In the genomic region with DNA sequence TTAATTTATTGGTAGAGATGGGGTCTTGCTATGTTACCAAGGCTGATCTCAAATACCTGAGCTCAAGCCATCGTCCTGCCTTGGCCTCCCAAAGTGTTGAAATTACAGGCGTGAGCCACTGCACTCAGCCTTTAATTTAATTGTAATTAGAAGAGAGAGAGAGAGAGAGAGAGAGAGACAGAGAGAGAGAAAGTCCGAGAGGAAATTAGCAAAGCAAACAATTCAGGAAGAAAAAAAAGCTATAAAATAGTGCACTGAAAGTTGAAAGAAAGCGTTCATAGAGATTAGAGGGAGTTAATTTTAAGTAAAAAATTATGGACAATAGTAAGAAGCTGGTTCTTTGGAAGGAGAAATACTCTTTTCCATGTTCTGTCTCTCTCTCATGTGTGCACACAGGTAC, we compare ENCODE assay signal across 25 cellular contexts. TPM values are rescaled to one million over a fixed set of nuclear protein-coding genes. Genes with fewer than 3 reads are reported as not detected.
DNase-seq lines count a peak whose midpoint lies in the region; ATAC-seq, FAIRE-seq and TF ChIP-seq lines count a peak whose summit lies in the region.
"Had no signal": no experiment of that assay in that cellular context is flagged by ENCODE, and none has a peak within 500 bp of the region (broad histone marks: within the 10 kb centered on the region; RNA-seq: fewer than 3 reads in every experiment).

No MANE protein-coding gene starts in this region.

- peaks cover 24% of the 10 kb centered on the region for H3K27me3 Mint-ChIP-seq in neural progenitor cell (ENCODE audit: insufficient read depth, low read depth)
- peaks cover 42% of the 10 kb centered on the region for H3K27me3 Mint-ChIP-seq in MCF 10A (ENCODE audit: insufficient read depth, unreplicated experiment)

- no peak for FAIRE-seq in K562 (lab: Jason Lieb, UNC)
- FAIRE-seq: GM12892, RCC 7860 had no signal

- in situ Hi-C loops in K562 (cut with MboI): no loop called here

- peaks cover 35% of the 10 kb centered on the region for H3K4me1 Mint-ChIP-seq in neural progenitor cell
- peaks cover 6% of the 10 kb centered on the region for H3K4me1 Mint-ChIP-seq in MCF 10A (ENCODE audit: insufficient read depth, unreplicated experiment)
- H3K4me1 Mint-ChIP-seq: IgD-negative memory B cell had no signal

- H3K27ac ChIP-seq in BLaER1 (no peak overlapping the region), HEK293 (ENCODE audit: extremely low read depth, low read depth, low read length) (no peak overlapping the region), K562 (ENCODE audit: extremely low read depth, low read depth, low read length) (no peak overlapping the region), neural progenitor cell (no peak overlapping the region), dorsolateral prefrontal cortex (no peak overlapping the region)

- H3K27me3 ChIP-seq in BLaER1 (peaks cover 81% of the 10 kb centered on the region), K562 (ENCODE audit: control insufficient read depth in 2 of 2, insufficient read depth in 2 of 2, low read length in 2 of 2) (no peaks in the 10 kb centered on the region), neural progenitor cell (peaks cover 79% of the 10 kb centered on the region), dorsolateral prefrontal cortex (peaks cover 3 to 95% (median 69%) of the 10 kb centered on the region in 45 donors)

- H3K9me3 ChIP-seq in BLaER1 (0 out of 2 replicates have a peak, but pooled peaks cover 6% of the 10 kb centered on the region), HEK293 (ENCODE audit: control insufficient read depth, insufficient read depth, low read depth, low read length) (no peaks in the 10 kb centered on the region), K562 (replicated peaks; ENCODE audit: control insufficient read depth, insufficient read depth, low read depth, low read length) (no peaks in the 10 kb centered on the region), neural progenitor cell (ENCODE audit: low read depth) (no peaks in the 10 kb centered on the region)
- H3K9me3 ChIP-seq: HAP-1, SK-N-SH had no signal

- intact Hi-C loops in K562 (cut with micrococcal nuclease) (no loop called here), MCF 10A (cut with micrococcal nuclease) (no loop called here), dorsolateral prefrontal cortex (cut with DNase I) (no loop called here)

- H3K9ac ChIP-seq in BLaER1: no peak overlapping the region
- H3K9ac ChIP-seq in K562 (ENCODE audit: insufficient read depth in 1 of 2, low read depth in 2 of 2, low read length in 2 of 2): no peak overlapping the region
- H3K9ac ChIP-seq in neural progenitor cell: no peak overlapping the region
- H3K9ac ChIP-seq: SK-N-SH had no signal

- H3K4me3 Mint-ChIP-seq in neural progenitor cell (peak overlapping the region; percentile 18), MCF 10A (ENCODE audit: unreplicated experiment) (no peak overlapping the region)
- H3K4me3 Mint-ChIP-seq: CD8-positive, alpha-beta T cell had no signal

- TF ChIP-seq POLR2A in K562 (conservative IDR thresholded peaks at IDR 0.05): no peak

- DNase-seq in K562 (ENCODE audit: extremely low read depth in 1 of 4, low spot score in 3 of 4): no peak
- DNase-seq in neural progenitor cell (ENCODE audit: low spot score): no peak
- no peak for DNase-seq in MCF 10A (ENCODE audit: unreplicated experiment)
- DNase-seq in activated CD8-positive, alpha-beta memory T cell treated with anti-CD3 and anti-CD28 coated beads, Interleukin-2, amount 50 U/mL, for 4 hours: no peak
- no peak for DNase-seq in dorsolateral prefrontal cortex
- DNase-seq: 8988T; C1 segment of cervical spinal cord; Caco-2; CD8-positive, alpha-beta T cell; Kasumi-1; MM.1S; NCI-H2029; NCI-H446; NCI-H524 treated with DMSO at 0.1 percent for 48 hours; NCI-H774; SIG-M5; SW 1271 had no signal

- ATAC-seq in K562 (no peak), GM19351 (IDR thresholded peaks at IDR 0.05; ENCODE audit: unreplicated experiment) (no peak)
- ATAC-seq: CD8-positive, alpha-beta T cell had no signal

- H3K36me3 Mint-ChIP-seq in neural progenitor cell (no peaks in the 10 kb centered on the region), MCF 10A (ENCODE audit: insufficient read depth, unreplicated experiment) (no peaks in the 10 kb centered on the region)
- H3K36me3 Mint-ChIP-seq: CD8-positive, alpha-beta T cell; IgD-negative memory B cell had no signal

- H2AFZ ChIP-seq in K562 (ENCODE audit: low read depth, low read length): no peak overlapping the region
- H2AFZ ChIP-seq in neural progenitor cell (replicated peaks): no peak overlapping the region

- no peaks in the 10 kb centered on the region for H3K9me1 ChIP-seq in K562 (ENCODE audit: control insufficient read depth, insufficient read depth, low read length)

- no peaks in the 10 kb centered on the region for H3K9me3 Mint-ChIP-seq in neural progenitor cell
- H3K9me3 Mint-ChIP-seq in MCF 10A (ENCODE audit: unreplicated experiment): no peaks in the 10 kb centered on the region
- H3K9me3 Mint-ChIP-seq: CD8-positive, alpha-beta T cell had no signal

- no peak overlapping the region for H3K27ac Mint-ChIP-seq in neural progenitor cell
- H3K27ac Mint-ChIP-seq in MCF 10A (ENCODE audit: low read depth, unreplicated experiment): no peak overlapping the region
- H3K27ac Mint-ChIP-seq: CD8-positive, alpha-beta T cell; IgD-negative memory B cell had no signal

- H3K4me3 ChIP-seq in BLaER1 (0 out of 2 replicates have a peak overlapping the region, but pooled peaks have one; percentile 25), HEK293 (ENCODE audit: low read depth, low read length) (no peak overlapping the region), K562 (no peak overlapping the region), neural progenitor cell (no peak overlapping the region), dorsolateral prefrontal cortex (no peak overlapping the region)
- H3K4me3 ChIP-seq: HAP-1 had no signal

- H4K20me1 ChIP-seq in BLaER1 (peaks cover 54% of the 10 kb centered on the region), K562 (replicated peaks; ENCODE audit: control insufficient read depth, insufficient read depth, low read length) (no peaks in the 10 kb centered on the region), neural progenitor cell (ENCODE audit: low read depth) (no peaks in the 10 kb centered on the region)

- 20% methylated on average over 4 of the region's 4 CpGs for WGBS in K562 (ENCODE audit: insufficient coverage, low coverage, missing lambda C conversion rate)

- no TSS peak for BruUV-seq in K562 (replicated peaks; lab: Mats Ljungman, UMichigan)
- no TSS peak for BruUV-seq in MCF 10A (replicated peaks; lab: Mats Ljungman, UMichigan)

- H3K79me2 ChIP-seq in K562 (ENCODE audit: control insufficient read depth, insufficient read depth, low read length): no peaks in the 10 kb centered on the region
- no peaks in the 10 kb centered on the region for H3K79me2 ChIP-seq in neural progenitor cell (ENCODE audit: low read depth)

- POLR2A ChIA-PET in HEK293 (lab: Yijun Ruan, JAX) (interaction anchor here (0.9 to 3.9 kb wide), 3 partner anchors 16 to 52 kb away, joined by 3 to 19 read pairs (median 3); no protein-coding TSS in a partner anchor), K562 (lab: Yijun Ruan, JAX) (interaction anchor here (1.3 to 2.9 kb wide), 2 partner anchors 53 to 54 kb away, joined by 4 to 10 read pairs; a partner anchor contains a TSS), MCF 10A (lab: Yijun Ruan, JAX) (no interaction called here)

- H3K36me3 ChIP-seq in BLaER1: no peaks in the 10 kb centered on the region
- no peaks in the 10 kb centered on the region for H3K36me3 ChIP-seq in HEK293 (ENCODE audit: control insufficient read depth in 2 of 2, insufficient read depth in 1 of 2, low read length in 2 of 2)
- H3K36me3 ChIP-seq in K562 (ENCODE audit: control insufficient read depth, insufficient read depth, low read length): no peaks in the 10 kb centered on the region
- no peaks in the 10 kb centered on the region for H3K36me3 ChIP-seq in neural progenitor cell
- H3K36me3 ChIP-seq: HAP-1 had no signal

- CTCF ChIA-PET in HEK293 (lab: Yijun Ruan, JAX) (interaction anchor here (0.6 to 10.1 kb wide), 7 partner anchors 49 to 317 kb away, joined by 3 to 151 read pairs (median 4); no protein-coding TSS in a partner anchor), K562 (lab: Yijun Ruan, JAX; ENCODE audit: low intra/inter-chr PET ratio) (interaction anchor here (0.9 kb wide), 1 partner anchor 52 kb away, joined by 5 read pairs; no protein-coding TSS in a partner anchor), MCF 10A (lab: Yijun Ruan, JAX) (interaction anchor here (0.7 to 1.3 kb wide), 4 partner anchors 10 to 561 kb away, joined by 3 to 4 read pairs (median 4); no protein-coding TSS in a partner anchor)

- TF ChIP-seq CTCF in HEK293 (tag by site-specific recombination; IDR thresholded peaks at IDR 0.05): no peak
- TF ChIP-seq CTCF in K562 (IDR thresholded peaks at IDR 0.05 in 2 of 3, conservative IDR thresholded peaks at IDR 0.05 in 1 of 3; ENCODE audit: insufficient read depth in 2 of 3, low read depth in 1 of 3, low read length in 3 of 3): no peak
- TF ChIP-seq CTCF in neural progenitor cell (IDR thresholded peaks at IDR 0.05): no peak
- TF ChIP-seq CTCF in MCF 10A (IDR thresholded peaks at IDR 0.05; ENCODE audit: unreplicated experiment): no peak
- no peak for TF ChIP-seq CTCF in dorsolateral prefrontal cortex (IDR thresholded peaks at IDR 0.05 in 54 of 56, conservative IDR thresholded peaks at IDR 0.05 in 2 of 56; ENCODE audit: low read depth in 1 of 56, partially characterized antibody in 56 of 56)

- peak overlapping the region; percentile 89 for H3K4me2 ChIP-seq in BLaER1
- H3K4me2 ChIP-seq in K562 (ENCODE audit: insufficient read depth, low read length): no peak overlapping the region; the same call in 1 of the 2 replicates
- H3K4me2 ChIP-seq in neural progenitor cell: no peak overlapping the region

- H3K4me1 ChIP-seq in BLaER1 (peaks cover 42% of the 10 kb centered on the region), HEK293 (ENCODE audit: control insufficient read depth, insufficient read depth, low read length) (0 out of 2 replicates have a peak, but pooled peaks cover 2% of the 10 kb centered on the region), K562 (replicated peaks in 1 of 2; ENCODE audit: control insufficient read depth in 2 of 2, insufficient read depth in 2 of 2, low read length in 2 of 2) (peaks cover 21 to 27% of the 10 kb centered on the region in 2 experiments; a peak in 4 of 5 replicates), neural progenitor cell (no peaks in the 10 kb centered on the region)
- H3K4me1 ChIP-seq: HAP-1 had no signal

- TF ChIP-seq RAD21 in K562 (CRISPR knock-in tag; conservative IDR thresholded peaks at IDR 0.05 in 1 of 2, IDR thresholded peaks at IDR 0.05 in 1 of 2): no peak

- TF ChIP-seq EP300 in K562 (IDR thresholded peaks at IDR 0.05; ENCODE audit: low read length): no peak

- peaks cover 5% of the 10 kb centered on the region for H3F3A ChIP-seq in neural progenitor cell (ENCODE audit: low read depth)

RNA-seq across cellular contexts. Expression of a gene that starts 7.0 kb away (rescaled TPM):
- not detected in 2 replicates for total RNA-seq in K562 (2011; cell fraction: chromatin; rRNA removed; ENCODE audit: low replicate concordance)
- not detected in 2 replicates for total RNA-seq in K562 (2011; cell fraction: nucleolus; rRNA removed)
- not detected in 2 replicates for total RNA-seq in K562 (2011; cell fraction: nucleoplasm; rRNA removed)
- total RNA-seq in K562 (2014; rRNA removed) (not detected in 2 replicates), K562 (2014; rRNA removed; fragmentation: Illumina TruSeq; extraction: Trizol) (not detected in 2 replicates), K562 (2015; rRNA removed; fragmentation: Illumina TruSeq; extraction: Trizol) (not detected in 2 replicates), K562 (2021) (0.18 TPM in 1 of 2 replicates, not detected in the other), neural progenitor cell (ENCODE audit: low replicate concordance) (not detected in 2 replicates), MCF 10A (2022) (not detected in 2 replicates), dorsolateral prefrontal cortex (not detected)
- polyA plus RNA-seq in K562 (2011; rRNA removed) (not detected in 2 replicates), K562 (2014; fragmentation: Illumina TruSeq; extraction: Trizol) (not detected in 2 replicates), K562 (2014; fragmentation: Nextera tagmentation; extraction: Ambion mirVana) (not detected), K562 (2014; rRNA removed) (not detected in 2 replicates)
- not detected in 2 replicates for polyA plus RNA-seq in K562 (2011; cell fraction: cytosol; rRNA removed)
- polyA plus RNA-seq in K562 (2011; cell fraction: nucleus; rRNA removed): not detected in 2 replicates
- 0.07 and 0.12 TPM in 2 replicates for polyA plus RNA-seq in K562 (2012)
- polyA minus RNA-seq in K562 (2011; rRNA and poly(A)+ RNA removed): not detected in 2 replicates
- not detected in 2 replicates for polyA minus RNA-seq in K562 (2011; cell fraction: cytosol; rRNA and poly(A)+ RNA removed)
- polyA minus RNA-seq in K562 (2011; cell fraction: nucleus; rRNA and poly(A)+ RNA removed): not detected in 2 replicates
- total RNA-seq: Caco-2; CD8-positive, alpha-beta T cell had no signal
- polyA plus RNA-seq: IgD-negative memory B cell, SK-N-SH had no signal

RNA-seq across cellular contexts. Expression of a gene that starts 13.0 kb away (rescaled TPM):
- total RNA-seq in K562 (2011; cell fraction: chromatin; rRNA removed; ENCODE audit: low replicate concordance): not detected in 2 replicates
- not detected in 2 replicates for total RNA-seq in K562 (2011; cell fraction: nucleolus; rRNA removed)
- total RNA-seq in K562 (2011; cell fraction: nucleoplasm; rRNA removed): not detected in 2 replicates
- total RNA-seq in K562 (2014; rRNA removed) (not detected in 2 replicates), K562 (2014; rRNA removed; fragmentation: Illumina TruSeq; extraction: Trizol) (not detected in 2 replicates), K562 (2015; rRNA removed; fragmentation: Illumina TruSeq; extraction: Trizol) (not detected in 2 replicates), K562 (2021) (not detected in 2 replicates), neural progenitor cell (ENCODE audit: low replicate concordance) (not detected in 2 replicates), MCF 10A (2022) (not detected in 2 replicates), dorsolateral prefrontal cortex (not detected)
- polyA plus RNA-seq in K562 (2011; rRNA removed) (not detected in 2 replicates), K562 (2014; fragmentation: Illumina TruSeq; extraction: Trizol) (not detected in 2 replicates), K562 (2014; fragmentation: Nextera tagmentation; extraction: Ambion mirVana) (not detected), K562 (2014; rRNA removed) (not detected in 2 replicates)
- polyA plus RNA-seq in K562 (2011; cell fraction: cytosol; rRNA removed): not detected in 2 replicates
- not detected in 2 replicates for polyA plus RNA-seq in K562 (2011; cell fraction: nucleus; rRNA removed)
- polyA plus RNA-seq in K562 (2012): not detected in 2 replicates
- not detected in 2 replicates for polyA minus RNA-seq in K562 (2011; rRNA and poly(A)+ RNA removed)
- polyA minus RNA-seq in K562 (2011; cell fraction: cytosol; rRNA and poly(A)+ RNA removed): not detected in 2 replicates
- not detected in 2 replicates for polyA minus RNA-seq in K562 (2011; cell fraction: nucleus; rRNA and poly(A)+ RNA removed)
- total RNA-seq: Caco-2; CD8-positive, alpha-beta T cell had no signal
- polyA plus RNA-seq: IgD-negative memory B cell, SK-N-SH had no signal

RNA-seq across cellular contexts. Expression of a gene that starts 46.3 kb away (rescaled TPM):
- 12.6 and 15.0 TPM in 2 replicates for total RNA-seq in K562 (2011; cell fraction: chromatin; rRNA removed; ENCODE audit: low replicate concordance)
- total RNA-seq in K562 (2011; cell fraction: nucleolus; rRNA removed): 8.7 and 9.7 TPM in 2 replicates
- total RNA-seq in K562 (2011; cell fraction: nucleoplasm; rRNA removed): 14.8 and 17.8 TPM in 2 replicates
- 1.2 and 3.1 TPM in 2 replicates for total RNA-seq in K562 (2014; rRNA removed)
- total RNA-seq in K562 (2014; rRNA removed; fragmentation: Illumina TruSeq; extraction: Trizol): 1.5 TPM in 2 replicates
- 0.87 and 1.3 TPM in 2 replicates for total RNA-seq in K562 (2015; rRNA removed; fragmentation: Illumina TruSeq; extraction: Trizol)
- total RNA-seq in K562 (2021): 9.3 and 11.7 TPM in 2 replicates
- 9.6 and 13.5 TPM in 2 replicates for polyA plus RNA-seq in K562 (2011; rRNA removed)
- polyA plus RNA-seq in K562 (2011; cell fraction: cytosol; rRNA removed): 16.9 and 24.1 TPM in 2 replicates
- polyA plus RNA-seq in K562 (2011; cell fraction: nucleus; rRNA removed): 23.3 and 36.6 TPM in 2 replicates
- polyA plus RNA-seq in K562 (2012): 13.7 and 31.9 TPM in 2 replicates
- 14.3 and 15.4 TPM in 2 replicates for polyA plus RNA-seq in K562 (2014; fragmentation: Illumina TruSeq; extraction: Trizol)
- polyA plus RNA-seq in K562 (2014; fragmentation: Nextera tagmentation; extraction: Ambion mirVana): 10 to 100 TPM in 1 of 2 experiments, 1 to 10 TPM in 1; 9.1 to 10.3 TPM
- 5.3 and 9.8 TPM in 2 replicates for polyA plus RNA-seq in K562 (2014; rRNA removed)
- 8.6 and 11.7 TPM in 2 replicates for polyA minus RNA-seq in K562 (2011; rRNA and poly(A)+ RNA removed)
- polyA minus RNA-seq in K562 (2011; cell fraction: cytosol; rRNA and poly(A)+ RNA removed): 8.4 and 11.9 TPM in 2 replicates
- 7.9 and 10.4 TPM in 2 replicates for polyA minus RNA-seq in K562 (2011; cell fraction: nucleus; rRNA and poly(A)+ RNA removed)
- not detected in 2 replicates for total RNA-seq in neural progenitor cell (ENCODE audit: low replicate concordance)
- 0.84 and 0.88 TPM in 2 replicates for total RNA-seq in MCF 10A (2022)
- under 1 TPM in 6 of 120 experiments, not detected in 114; 0.52 to 0.88 (median 0.76) TPM for total RNA-seq in dorsolateral prefrontal cortex
- total RNA-seq: CD8-positive, alpha-beta T cell had no signal
- polyA plus RNA-seq: SK-N-SH had no signal

RNA-seq across cellular contexts. Expression of a gene that starts 54.1 kb away (rescaled TPM):
- total RNA-seq in K562 (2011; cell fraction: chromatin; rRNA removed; ENCODE audit: low replicate concordance): 0.69 and 6.7 TPM in 2 replicates
- 14.3 and 15.2 TPM in 2 replicates for total RNA-seq in K562 (2011; cell fraction: nucleolus; rRNA removed)
- 7.3 and 8.3 TPM in 2 replicates for total RNA-seq in K562 (2011; cell fraction: nucleoplasm; rRNA removed)
- total RNA-seq in K562 (2014; rRNA removed) (32.7 and 34.8 TPM in 2 replicates), K562 (2014; rRNA removed; fragmentation: Illumina TruSeq; extraction: Trizol) (2.5 and 2.7 TPM in 2 replicates), K562 (2015; rRNA removed; fragmentation: Illumina TruSeq; extraction: Trizol) (16.1 and 16.7 TPM in 2 replicates), K562 (2021) (31.3 and 31.4 TPM in 2 replicates), neural progenitor cell (ENCODE audit: low replicate concordance) (0.09 and 3.4 TPM in 2 replicates), MCF 10A (2022) (2.4 and 2.8 TPM in 2 replicates), dorsolateral prefrontal cortex (10 to 100 TPM in 2 of 120 experiments, 1 to 10 TPM in 118; 3.2 to 10.3 (median 6.5) TPM)
- polyA plus RNA-seq in K562 (2011; rRNA removed) (3.0 and 17.4 TPM in 2 replicates), K562 (2014; fragmentation: Illumina TruSeq; extraction: Trizol) (3.4 and 8.3 TPM in 2 replicates), K562 (2014; fragmentation: Nextera tagmentation; extraction: Ambion mirVana) (under 1 TPM; 0.39 to 0.46 TPM), K562 (2014; rRNA removed) (31.8 and 43.9 TPM in 2 replicates)
- 26.3 and 38.6 TPM in 2 replicates for polyA plus RNA-seq in K562 (2011; cell fraction: cytosol; rRNA removed)
- polyA plus RNA-seq in K562 (2011; cell fraction: nucleus; rRNA removed): 42.7 and 43.1 TPM in 2 replicates
- 32.9 and 74.8 TPM in 2 replicates for polyA plus RNA-seq in K562 (2012)
- 0.49 and 1.0 TPM in 2 replicates for polyA minus RNA-seq in K562 (2011; rRNA and poly(A)+ RNA removed)
- polyA minus RNA-seq in K562 (2011; cell fraction: cytosol; rRNA and poly(A)+ RNA removed): 1.6 and 12.8 TPM in 2 replicates
- 5.9 and 7.9 TPM in 2 replicates for polyA minus RNA-seq in K562 (2011; cell fraction: nucleus; rRNA and poly(A)+ RNA removed)

RNA-seq across cellular contexts. Expression of a gene that starts 56.1 kb away (rescaled TPM):
- not detected in 2 replicates for total RNA-seq in K562 (2011; cell fraction: chromatin; rRNA removed; ENCODE audit: low replicate concordance)
- total RNA-seq in K562 (2011; cell fraction: nucleolus; rRNA removed): not detected in 2 replicates
- not detected in 2 replicates for total RNA-seq in K562 (2011; cell fraction: nucleoplasm; rRNA removed)
- not detected in 2 replicates for total RNA-seq in K562 (2014; rRNA removed)
- not detected in 2 replicates for total RNA-seq in K562 (2014; rRNA removed; fragmentation: Illumina TruSeq; extraction: Trizol)
- total RNA-seq in K562 (2015; rRNA removed; fragmentation: Illumina TruSeq; extraction: Trizol): not detected in 2 replicates
- total RNA-seq in K562 (2021): not detected in 2 replicates
- polyA plus RNA-seq in K562 (2011; rRNA removed): not detected in 2 replicates
- polyA plus RNA-seq in K562 (2011; cell fraction: cytosol; rRNA removed): not detected in 2 replicates
- polyA plus RNA-seq in K562 (2011; cell fraction: nucleus; rRNA removed): not detected in 2 replicates
- not detected in 2 replicates for polyA plus RNA-seq in K562 (2012)
- not detected in 2 replicates for polyA plus RNA-seq in K562 (2014; fragmentation: Illumina TruSeq; extraction: Trizol)
- not detected for polyA plus RNA-seq in K562 (2014; fragmentation: Nextera tagmentation; extraction: Ambion mirVana)
- polyA plus RNA-seq in K562 (2014; rRNA removed): not detected in 2 replicates
- polyA minus RNA-seq in K562 (2011; rRNA and poly(A)+ RNA removed): not detected in 2 replicates
- polyA minus RNA-seq in K562 (2011; cell fraction: cytosol; rRNA and poly(A)+ RNA removed): not detected in 2 replicates
- not detected in 2 replicates for polyA minus RNA-seq in K562 (2011; cell fraction: nucleus; rRNA and poly(A)+ RNA removed)
- not detected in 2 replicates for total RNA-seq in neural progenitor cell (ENCODE audit: low replicate concordance)
- not detected in 2 replicates for total RNA-seq in MCF 10A (2022)
- not detected for total RNA-seq in dorsolateral prefrontal cortex
- total RNA-seq: Caco-2; CD8-positive, alpha-beta T cell had no signal
- polyA plus RNA-seq: IgD-negative memory B cell, SK-N-SH had no signal
